ENCODE assay signal across 20 cellular contexts in genomic region chr9:132804576-132805295, GRCh38.
DNase-seq lines count a peak whose midpoint lies in the region; TF ChIP-seq lines count a peak whose summit lies in the region.
"Had no signal": no experiment of that assay in that cellular context is flagged by ENCODE, and none has a peak within 500 bp of the region (broad histone marks: within the 10 kb centered on the region; RNA-seq: fewer than 3 reads in every experiment).

No MANE protein-coding gene starts in this region.

- H3K4me2 ChIP-seq in PC-9 = no peak overlapping the region

- H3K4me3 ChIP-seq in tibial nerve (no peak overlapping the region), PC-9 (no peak overlapping the region)
- H3K4me3 ChIP-seq: cardiac muscle cell, HAP-1, lung, Peyer's patch, spleen, stomach had no signal

- intact Hi-C loops in PC-9 (cut with micrococcal nuclease; ENCODE audit: unreplicated experiment) = loop anchor here (5.0 kb wide), 1 partner anchor 168 kb away; no protein-coding TSS in a partner anchor

- peaks cover 7% of the 10 kb centered on the region for H3K27me3 Mint-ChIP-seq in glutamatergic neuron (ENCODE audit: unreplicated experiment)

- no peaks in the 10 kb centered on the region for H3K9me2 ChIP-seq in PC-9 (ENCODE audit: insufficient read depth)

- H3K9me3 Mint-ChIP-seq in glutamatergic neuron (ENCODE audit: unreplicated experiment) = no peaks in the 10 kb centered on the region
- H3K9me3 Mint-ChIP-seq: activated naive CD8-positive, alpha-beta T cell treated with anti-CD3 and anti-CD28 coated beads, Interleukin-2, amount 50 U/mL, for 24 hours; T-helper 1 cell treated with Interleukin-12 subunit alpha and Interleukin-12 subunit beta and Interleukin-4 antibody, amounts not matched to agents 30 μg/mL and 1 μg/mL, for 36 hours had no signal

- H3K27me3 ChIP-seq in tibial nerve (no peaks in the 10 kb centered on the region), PC-9 (ENCODE audit: insufficient read depth, low read depth) (peaks cover 3% of the 10 kb centered on the region; the same call in 1 of the 2 replicates)
- H3K27me3 ChIP-seq: cardiac muscle cell had no signal

- CTCF ChIA-PET in PC-9 (lab: Charles Lee) = no interaction called here

- TF ChIP-seq POLR2A in tibial nerve (IDR thresholded peaks at IDR 0.05) = no peak

- peaks cover 24% of the 10 kb centered on the region for H3K4me1 Mint-ChIP-seq in glutamatergic neuron (ENCODE audit: low read depth, unreplicated experiment)

- no peak overlapping the region for H3K4me3 Mint-ChIP-seq in glutamatergic neuron (ENCODE audit: unreplicated experiment)
- H3K4me3 Mint-ChIP-seq: activated naive CD8-positive, alpha-beta T cell treated with anti-CD3 and anti-CD28 coated beads, Interleukin-2, amount 50 U/mL, for 24 hours; T-helper 1 cell treated with Interleukin-12 subunit alpha and Interleukin-12 subunit beta and Interleukin-4 antibody, amounts not matched to agents 30 μg/mL and 1 μg/mL, for 36 hours had no signal

- no peaks in the 10 kb centered on the region for H3K36me3 Mint-ChIP-seq in glutamatergic neuron (ENCODE audit: unreplicated experiment)

- TF ChIP-seq CTCF in glutamatergic neuron (IDR thresholded peaks at IDR 0.05; ENCODE audit: partially characterized antibody, unreplicated experiment) = no peak
- TF ChIP-seq CTCF in tibial nerve (IDR thresholded peaks at IDR 0.05) = no peak
- TF ChIP-seq CTCF in PC-9 (conservative IDR thresholded peaks at IDR 0.05) = no peak

- no peaks in the 10 kb centered on the region for H3K79me2 ChIP-seq in PC-9 (ENCODE audit: low read depth)

- POLR2A ChIA-PET in PC-9 (lab: Charles Lee; ENCODE audit: unreplicated experiment) = no interaction called here

- H3K27ac ChIP-seq in tibial nerve = no peak overlapping the region
- no peak overlapping the region for H3K27ac ChIP-seq in PC-9
- H3K27ac ChIP-seq: C4-2B, cardiac muscle cell, foreskin keratinocyte, Peyer's patch, spleen, stomach had no signal

- H3F3A ChIP-seq in PC-9 (ENCODE audit: insufficient read depth, low read depth) = no peaks in the 10 kb centered on the region

- 68 to 77% methylated on average over 19 to 20 of the region's 20 CpGs for WGBS in tibial nerve, 2 donors

- no TSS peak for BruUV-seq in PC-9 (replicated peaks; lab: Mats Ljungman, UMichigan)

- H3K9me3 ChIP-seq in tibial nerve (no peaks in the 10 kb centered on the region), PC-9 (ENCODE audit: insufficient read depth, low read depth) (no peaks in the 10 kb centered on the region)
- H3K9me3 ChIP-seq: HAP-1, Peyer's patch, spleen, stomach had no signal

- DNase-seq in DMS153 (lab: John Stamatoyannopoulos, UW) = peak; percentile 8
- DNase-seq in NAMALWA (ENCODE audit: low spot score) = peak; percentile 11
- peak; percentile 65 for DNase-seq in glutamatergic neuron
- peak; percentile 11 for DNase-seq in renal cortical epithelial cell (ENCODE audit: low read depth)
- DNase-seq in tibial nerve (ENCODE audit: low spot score in 2 of 2) = no peak
- DNase-seq in stimulated activated CD4-positive, alpha-beta T cell treated with anti-CD3 and anti-CD28 coated beads, Interleukin-2, amount 100 ng/mL, for 48 hours = no peak
- DNase-seq in PC-9 = no peak
- DNase-seq: activated CD4-positive, alpha-beta T cell treated with anti-CD3 and anti-CD28 coated beads for 1 hour; activated naive CD8-positive, alpha-beta T cell treated with anti-CD3 and anti-CD28 coated beads, Interleukin-2, amount 50 U/mL, for 24 hours; foreskin keratinocyte; NCI-H1105 treated with DMSO at 0.1 percent for 48 hours; occipital lobe; Peyer's patch; spleen; stomach had no signal

- H2AFZ ChIP-seq in PC-9 = no peak overlapping the region

- H3K36me3 ChIP-seq in tibial nerve (no peaks in the 10 kb centered on the region), PC-9 (ENCODE audit: low read depth) (no peaks in the 10 kb centered on the region)
- H3K36me3 ChIP-seq: cardiac muscle cell, HAP-1, Peyer's patch, spleen, stomach had no signal

- no peak overlapping the region for H3K27ac Mint-ChIP-seq in glutamatergic neuron (ENCODE audit: unreplicated experiment)
- H3K27ac Mint-ChIP-seq: activated naive CD8-positive, alpha-beta T cell treated with anti-CD3 and anti-CD28 coated beads, Interleukin-2, amount 50 U/mL, for 24 hours; T-helper 1 cell treated with Interleukin-12 subunit alpha and Interleukin-12 subunit beta and Interleukin-4 antibody, amounts not matched to agents 30 μg/mL and 1 μg/mL, for 36 hours had no signal

- TF ChIP-seq EP300 in tibial nerve (IDR thresholded peaks at IDR 0.05) = no peak

- peaks cover 0 to 15% (median 0%) of the 10 kb centered on the region in 4 donors for H3K4me1 ChIP-seq in tibial nerve
- H3K4me1 ChIP-seq in PC-9 (replicated peaks; ENCODE audit: insufficient read depth) = 0 out of 2 replicates have a peak, but pooled peaks cover 4% of the 10 kb centered on the region
- H3K4me1 ChIP-seq: foreskin keratinocyte, HAP-1 had no signal

- H4K20me1 ChIP-seq in PC-9 (ENCODE audit: insufficient read depth) = no peaks in the 10 kb centered on the region

Comparison
In these comparisons a context has a peak if more than half of its experiments do, and no peak if none do; other contexts are left out.
1. DNase-seq: peak in DMS153 (single experiment), NAMALWA (single experiment), glutamatergic neuron (single experiment) and renal cortical epithelial cell (single experiment); none in tibial nerve (0 of 2), stimulated activated CD4-positive, alpha-beta T cell treated with anti-CD3 and anti-CD28 coated beads, Interleukin-2, amount 100 ng/mL, for 48 hours (0 of 2) and PC-9 (0 of 2).